ENCODE assay signal across 7 cellular contexts in genomic region chr3:49723301-49723630, GRCh38. TPM values are rescaled to one million over a fixed set of nuclear protein-coding genes. Genes with fewer than 3 reads are reported as not detected.
DNase-seq lines count a peak whose midpoint lies in the region; ATAC-seq, FAIRE-seq and TF ChIP-seq lines count a peak whose summit lies in the region.

No MANE protein-coding gene starts in this region.

- no peak overlapping the region for H2BK12ac ChIP-seq in H1 (ENCODE audit: low read depth, low read length)

- no peak for TF ChIP-seq RAD21 in H1 (IDR thresholded peaks at IDR 0.05 in 1 of 2, conservative IDR thresholded peaks at IDR 0.05 in 1 of 2; ENCODE audit: low read depth in 2 of 2, low read length in 2 of 2)

- no peak overlapping the region for H2BK15ac ChIP-seq in H1 (ENCODE audit: low read length)

- TF ChIP-seq EP300 in H1 (IDR thresholded peaks at IDR 0.05; ENCODE audit: borderline replicate concordance in 1 of 2, low read depth in 2 of 2, low read length in 2 of 2), result no peak

- H4K91ac ChIP-seq in H1 (replicated peaks; ENCODE audit: insufficient read length, low read length), result peak overlapping the region; percentile 64

- FAIRE-seq in GM12892 (lab: Jason Lieb, UNC), result no peak
- no peak for FAIRE-seq in H1 (lab: Jason Lieb, UNC)

- peaks cover 0 to 8% of the 10 kb centered on the region in 2 experiments; a peak in 1 of 4 replicates for H3K79me2 ChIP-seq in H1 (ENCODE audit: control insufficient read depth in 1 of 2, insufficient read depth in 2 of 2, low read length in 2 of 2)

- H3K4me1 Mint-ChIP-seq in activated CD8-positive, alpha-beta T cell treated with anti-CD3 and anti-CD28 coated beads for 36 hours (ENCODE audit: low read depth), result peaks cover 26% of the 10 kb centered on the region

- TF ChIP-seq POLR2A in GM12892 (IDR thresholded peaks at IDR 0.05; ENCODE audit: low read depth, low read length), result peak; percentile 51
- TF ChIP-seq POLR2A in NB4 (IDR thresholded peaks at IDR 0.05; ENCODE audit: extremely low read depth, insufficient read length), result no peak
- no peak for TF ChIP-seq POLR2A in H1 (IDR thresholded peaks at IDR 0.05; ENCODE audit: control extremely low read depth in 1 of 2, low read depth in 2 of 2, low read length in 2 of 2)

- POLR2A ChIA-PET in activated CD8-positive, alpha-beta T cell treated with anti-CD3 and anti-CD28 coated beads for 36 hours (lab: Charles Lee), result interaction anchor here (0.9 to 7.6 kb wide), 7 partner anchors 9 to 217 kb away, joined by 3 to 40 read pairs (median 4); partner anchors contain the start of gene RBM6
- POLR2A ChIA-PET in H1 (lab: Charles Lee; ENCODE audit: partially characterized antibody), result interaction anchor here (0.6 to 7.3 kb wide), 9 partner anchors 9 to 145 kb away, joined by 3 to 41 read pairs (median 4); partner anchors contain the start of gene IP6K1

- H3K9me3 ChIP-seq in H1 (ENCODE audit: insufficient read depth in 2 of 2, low read depth in 1 of 2, low read length in 1 of 2) (no peaks in the 10 kb centered on the region), mononuclear cell (ENCODE audit: low read depth, low read length) (no peaks in the 10 kb centered on the region)

- H3K27ac Mint-ChIP-seq in activated CD8-positive, alpha-beta T cell treated with anti-CD3 and anti-CD28 coated beads for 36 hours, result peak overlapping the region; percentile 97

- H3K9ac ChIP-seq in H1 (replicated peaks in 1 of 4; ENCODE audit: extremely low read depth in 1 of 4, low read depth in 3 of 4, low read length in 3 of 4), result peak overlapping the region; percentile 73 to 87 (median 80)

- TF ChIP-seq CTCF in NB4 (IDR thresholded peaks at IDR 0.05; ENCODE audit: low read depth, low read length) (no peak), H1 (IDR thresholded peaks at IDR 0.05; ENCODE audit: control extremely low read depth in 1 of 3, insufficient read depth in 1 of 3, low read depth in 1 of 3, low read length in 3 of 3) (no peak)
- no peak for TF ChIP-seq CTCF in activated CD8-positive, alpha-beta T cell treated with anti-CD3 and anti-CD28 coated beads for 36 hours (IDR thresholded peaks at IDR 0.05)

- no peak overlapping the region for H2AK5ac ChIP-seq in H1 (ENCODE audit: low read depth, low read length)

- H3K27me3 Mint-ChIP-seq in activated CD8-positive, alpha-beta T cell treated with anti-CD3 and anti-CD28 coated beads for 36 hours, result no peaks in the 10 kb centered on the region

- H4K5ac ChIP-seq in H1 (ENCODE audit: insufficient read length, low read depth, low read length), result no peak overlapping the region

- H3K36me3 Mint-ChIP-seq in activated CD8-positive, alpha-beta T cell treated with anti-CD3 and anti-CD28 coated beads for 36 hours (ENCODE audit: low read depth), result peaks cover 19% of the 10 kb centered on the region

- H3K56ac ChIP-seq in H1 (replicated peaks; ENCODE audit: insufficient read length, low read depth, low read length), result peak overlapping the region; percentile 50

- peaks cover 16% of the 10 kb centered on the region; the same call in 1 of the 2 replicates for H3K23me2 ChIP-seq in H1 (ENCODE audit: low read depth, low read length)

- H3K27me3 ChIP-seq in H1 (replicated peaks in 1 of 4; ENCODE audit: control insufficient read depth in 3 of 4, extremely low read depth in 1 of 4, insufficient read depth in 3 of 4, low read length in 3 of 4) (no peaks in the 10 kb centered on the region), mononuclear cell (ENCODE audit: insufficient read depth, low read length) (no peaks in the 10 kb centered on the region)

- H3K4me2 ChIP-seq in H1 (ENCODE audit: insufficient read depth in 1 of 2, low read depth in 2 of 2, low read length in 2 of 2), result peak overlapping the region; percentile 59 to 92

- peaks cover 10 to 20% (median 18%) of the 10 kb centered on the region in 4 experiments for H3K36me3 ChIP-seq in H1 (ENCODE audit: control insufficient read depth in 2 of 4, insufficient read depth in 4 of 4, low read length in 3 of 4)

- no peak overlapping the region for H2BK120ac ChIP-seq in H1 (replicated peaks; ENCODE audit: low read depth, low read length)

- H3K18ac ChIP-seq in H1 (ENCODE audit: extremely low read depth, low read length), result no peak overlapping the region

- no peak overlapping the region for H2BK20ac ChIP-seq in H1 (ENCODE audit: low read length)

- peak; percentile 11 for ATAC-seq in activated CD8-positive, alpha-beta T cell treated with anti-CD3 and anti-CD28 coated beads for 36 hours
- no peak for ATAC-seq in HG02571 (IDR thresholded peaks at IDR 0.05; ENCODE audit: unreplicated experiment)

- peak overlapping the region; percentile 92 for H3K4me3 Mint-ChIP-seq in activated CD8-positive, alpha-beta T cell treated with anti-CD3 and anti-CD28 coated beads for 36 hours

- CTCF ChIA-PET in activated CD8-positive, alpha-beta T cell treated with anti-CD3 and anti-CD28 coated beads for 36 hours (lab: Charles Lee), result interaction anchor here (1.3 to 1.4 kb wide), 3 partner anchors 21 to 183 kb away, joined by 5 read pairs; partner anchors contain the start of gene INKA1
- CTCF ChIA-PET in H1 (lab: Charles Lee; ENCODE audit: partially characterized antibody), result interaction anchor here (0.7 to 1.3 kb wide), 4 partner anchors 19 to 41 kb away, joined by 3 to 6 read pairs (median 4); no protein-coding TSS in a partner anchor

- no peak overlapping the region for H3K14ac ChIP-seq in H1 (ENCODE audit: insufficient read length)

- H2AFZ ChIP-seq in H1 (ENCODE audit: low read length), result no peak overlapping the region; the same call in 1 of the 2 replicates

- peaks cover 0 to 25% (median 13%) of the 10 kb centered on the region in 4 experiments; a peak in 6 of 7 replicates for H3K4me1 ChIP-seq in H1 (replicated peaks in 1 of 4; ENCODE audit: control insufficient read depth in 3 of 4, insufficient read depth in 4 of 4, low read length in 3 of 4)
- H3K4me1 ChIP-seq in mononuclear cell (ENCODE audit: insufficient read depth, low read length), result peaks cover 35% of the 10 kb centered on the region

- H4K8ac ChIP-seq in H1 (ENCODE audit: extremely low read depth, insufficient read depth, low read length), result peak overlapping the region; percentile 93

- DNase-seq in GM12892 (ENCODE audit: insufficient read length) (peak; percentile 59), NB4 (ENCODE audit: low read depth) (peak; percentile 58), H1 (ENCODE audit: low read depth in 1 of 2, low spot score in 2 of 2) (no peak)
- peak; percentile 80 for DNase-seq in activated CD8-positive, alpha-beta T cell treated with anti-CD3 and anti-CD28 coated beads for 36 hours
- DNase-seq in stimulated activated CD8-positive, alpha-beta memory T cell treated with anti-CD3 and anti-CD28 coated beads, Interleukin-7, amount 100 ng/mL, for 24 hours (ENCODE audit: low read depth), result peak; percentile 38

- H2BK5ac ChIP-seq in H1 (ENCODE audit: low read depth, low read length), result peak overlapping the region; percentile 44; the same call in 1 of the 2 replicates

- no peak overlapping the region for H3K23ac ChIP-seq in H1 (ENCODE audit: insufficient read length)

- H3K79me1 ChIP-seq in H1 (ENCODE audit: low read depth, low read length), result peaks cover 5% of the 10 kb centered on the region; the same call in 1 of the 2 replicates

- H3K4ac ChIP-seq in H1 (replicated peaks; ENCODE audit: insufficient read length, low read depth, low read length), result no peak overlapping the region

- 6% methylated on average over 16 of the region's 20 CpGs; no CpG with 5 or more reads in 1 of the 2 experiments for whole genome bisulfite sequencing in H1 (ENCODE audit: extremely low coverage in 1 of 2, insufficient coverage in 1 of 2, insufficient read length in 1 of 2, insufficient replicate concordance in 2 of 2, low coverage in 1 of 2, low lambda C conversion rate in 2 of 2, missing lambda C conversion rate in 1 of 2), 2 experiments

- H3K4me3 ChIP-seq in NB4 (ENCODE audit: low read depth, low read length) (peak overlapping the region; percentile 98), H1 (ENCODE audit: extremely low read depth in 1 of 4, insufficient read depth in 2 of 4, low read depth in 3 of 4, low read length in 4 of 4) (peak overlapping the region; percentile 70 to 97 (median 94)), mononuclear cell (ENCODE audit: low read length) (peak overlapping the region; percentile 91)

- intact Hi-C loops in activated CD8-positive, alpha-beta T cell treated with anti-CD3 and anti-CD28 coated beads for 36 hours (cut with micrococcal nuclease), result no loop called here

- H3K9me3 Mint-ChIP-seq in activated CD8-positive, alpha-beta T cell treated with anti-CD3 and anti-CD28 coated beads for 36 hours, result no peaks in the 10 kb centered on the region

- H4K20me1 ChIP-seq in H1 (replicated peaks in 1 of 2; ENCODE audit: control insufficient read depth in 1 of 2, insufficient read depth in 2 of 2, low read length in 2 of 2), result peaks cover 7 to 23% of the 10 kb centered on the region in 2 experiments

- H3K27ac ChIP-seq in H1 (ENCODE audit: low read depth, low read length), result peak overlapping the region; percentile 73; the same call in 1 of the 2 replicates

RNA-seq across cellular contexts. Expression of gene GMPPB, which starts 0.5 kb away (rescaled TPM):
- 14.0 TPM for polyA plus RNA-seq in GM12892 (2012; ENCODE audit: missing spikeins)
- 10 to 100 TPM; 34.7 to 35.2 TPM for total RNA-seq in activated CD8-positive, alpha-beta T cell treated with anti-CD3 and anti-CD28 coated beads for 36 hours
- 23.9 and 24.0 TPM in 2 replicates for total RNA-seq in H1 (2021; fragmentation: NEBNext Ultra II Directional; extraction: Animal tissue kit (Norgen Biotek cat#: 25700))
- 20.9 and 26.6 TPM in 2 replicates for polyA plus RNA-seq in H1 (2011; rRNA removed)
- polyA plus RNA-seq in H1 (2011; cell fraction: cytosol; rRNA removed), result 22.7 TPM
- polyA plus RNA-seq in H1 (2011; cell fraction: nucleus; rRNA removed), result 27.5 TPM
- 11.9 to 25.8 TPM (median 24.2 TPM) in 4 replicates for polyA plus RNA-seq in H1 (2012, experiment 1 of 2)
- 21.9 TPM for polyA plus RNA-seq in H1 (2012, experiment 2 of 2)
- 8.3 TPM for polyA plus RNA-seq in H1 (2013, experiment 1 of 2)
- 9.1 TPM for polyA plus RNA-seq in H1 (2013, experiment 2 of 2)
- 24.6 and 27.9 TPM in 2 replicates for polyA minus RNA-seq in H1 (2011; rRNA and poly(A)+ RNA removed)
- polyA minus RNA-seq in H1 (2011; cell fraction: cytosol; rRNA and poly(A)+ RNA removed), result 15.9 TPM
- 27.7 TPM for polyA minus RNA-seq in H1 (2011; cell fraction: nucleus; rRNA and poly(A)+ RNA removed)
- total RNA-seq in mononuclear cell, result 13.3 TPM

RNA-seq across cellular contexts. Expression of gene AMIGO3, which starts 3.8 kb away (rescaled TPM):
- polyA plus RNA-seq in GM12892 (2012; ENCODE audit: missing spikeins), result 0.53 TPM
- under 1 TPM in 1 of 2 experiments, not detected in 1; 0.23 TPM for total RNA-seq in activated CD8-positive, alpha-beta T cell treated with anti-CD3 and anti-CD28 coated beads for 36 hours
- 1.6 and 2.9 TPM in 2 replicates for total RNA-seq in H1 (2021; fragmentation: NEBNext Ultra II Directional; extraction: Animal tissue kit (Norgen Biotek cat#: 25700))
- polyA plus RNA-seq in H1 (2011; rRNA removed), result 8.8 and 13.1 TPM in 2 replicates
- polyA plus RNA-seq in H1 (2011; cell fraction: cytosol; rRNA removed), result 5.9 TPM
- polyA plus RNA-seq in H1 (2011; cell fraction: nucleus; rRNA removed), result 7.3 TPM
- 3.7 to 6.4 TPM (median 6.0 TPM) in 4 replicates for polyA plus RNA-seq in H1 (2012, experiment 1 of 2)
- polyA plus RNA-seq in H1 (2012, experiment 2 of 2), result 5.3 TPM
- polyA plus RNA-seq in H1 (2013, experiment 1 of 2), result 7.9 TPM
- 7.7 TPM for polyA plus RNA-seq in H1 (2013, experiment 2 of 2)
- polyA minus RNA-seq in H1 (2011; rRNA and poly(A)+ RNA removed), result 3.1 and 3.4 TPM in 2 replicates
- polyA minus RNA-seq in H1 (2011; cell fraction: cytosol; rRNA and poly(A)+ RNA removed), result 8.0 TPM
- 14.2 TPM for polyA minus RNA-seq in H1 (2011; cell fraction: nucleus; rRNA and poly(A)+ RNA removed)
- total RNA-seq in mononuclear cell, result 3.8 TPM

RNA-seq across cellular contexts. Expression of gene RNF123, which starts 33.9 kb away (rescaled TPM):
- 6.4 TPM for polyA plus RNA-seq in GM12892 (2012; ENCODE audit: missing spikeins)
- 10 to 100 TPM; 22.0 to 31.7 TPM for total RNA-seq in activated CD8-positive, alpha-beta T cell treated with anti-CD3 and anti-CD28 coated beads for 36 hours
- 30.5 and 34.2 TPM in 2 replicates for total RNA-seq in H1 (2021; fragmentation: NEBNext Ultra II Directional; extraction: Animal tissue kit (Norgen Biotek cat#: 25700))
- 57.7 and 71.5 TPM in 2 replicates for polyA plus RNA-seq in H1 (2011; rRNA removed)
- 42.3 TPM for polyA plus RNA-seq in H1 (2011; cell fraction: cytosol; rRNA removed)
- 154 TPM for polyA plus RNA-seq in H1 (2011; cell fraction: nucleus; rRNA removed)
- 14.4 to 33.7 TPM (median 28.7 TPM) in 4 replicates for polyA plus RNA-seq in H1 (2012, experiment 1 of 2)
- 25.2 TPM for polyA plus RNA-seq in H1 (2012, experiment 2 of 2)
- 25.4 TPM for polyA plus RNA-seq in H1 (2013, experiment 1 of 2)
- polyA plus RNA-seq in H1 (2013, experiment 2 of 2), result 26.8 TPM
- polyA minus RNA-seq in H1 (2011; rRNA and poly(A)+ RNA removed), result 49.8 TPM in 2 replicates
- 26.6 TPM for polyA minus RNA-seq in H1 (2011; cell fraction: cytosol; rRNA and poly(A)+ RNA removed)
- polyA minus RNA-seq in H1 (2011; cell fraction: nucleus; rRNA and poly(A)+ RNA removed), result 51.9 TPM
- total RNA-seq in mononuclear cell, result 6.2 TPM

RNA-seq across cellular contexts. Expression of gene MST1, which starts 34.0 kb away (rescaled TPM):
- polyA plus RNA-seq in GM12892 (2012; ENCODE audit: missing spikeins), result 14.4 TPM
- 10 to 100 TPM in 1 of 2 experiments, 1 to 10 TPM in 1; 9.6 to 11.8 TPM for total RNA-seq in activated CD8-positive, alpha-beta T cell treated with anti-CD3 and anti-CD28 coated beads for 36 hours
- 6.2 and 8.5 TPM in 2 replicates for total RNA-seq in H1 (2021; fragmentation: NEBNext Ultra II Directional; extraction: Animal tissue kit (Norgen Biotek cat#: 25700))
- 9.5 and 14.2 TPM in 2 replicates for polyA plus RNA-seq in H1 (2011; rRNA removed)
- polyA plus RNA-seq in H1 (2011; cell fraction: cytosol; rRNA removed), result 13.9 TPM
- polyA plus RNA-seq in H1 (2011; cell fraction: nucleus; rRNA removed), result 85.9 TPM
- polyA plus RNA-seq in H1 (2012, experiment 1 of 2), result 9.0 to 11.8 TPM (median 9.3 TPM) in 4 replicates
- 4.6 TPM for polyA plus RNA-seq in H1 (2012, experiment 2 of 2)
- polyA plus RNA-seq in H1 (2013, experiment 1 of 2), result 8.6 TPM
- 7.0 TPM for polyA plus RNA-seq in H1 (2013, experiment 2 of 2)
- 6.0 and 7.3 TPM in 2 replicates for polyA minus RNA-seq in H1 (2011; rRNA and poly(A)+ RNA removed)
- polyA minus RNA-seq in H1 (2011; cell fraction: cytosol; rRNA and poly(A)+ RNA removed), result 13.4 TPM
- polyA minus RNA-seq in H1 (2011; cell fraction: nucleus; rRNA and poly(A)+ RNA removed), result 23.3 TPM
- total RNA-seq in mononuclear cell, result 2.1 TPM

RNA-seq across cellular contexts. Expression of gene APEH, which starts 49.1 kb away (rescaled TPM):
- 70.3 TPM for polyA plus RNA-seq in GM12892 (2012; ENCODE audit: missing spikeins)
- total RNA-seq in activated CD8-positive, alpha-beta T cell treated with anti-CD3 and anti-CD28 coated beads for 36 hours, result 100 to 1,000 TPM; 165 to 166 TPM
- 222 and 236 TPM in 2 replicates for total RNA-seq in H1 (2021; fragmentation: NEBNext Ultra II Directional; extraction: Animal tissue kit (Norgen Biotek cat#: 25700))
- polyA plus RNA-seq in H1 (2011; rRNA removed), result 260 and 275 TPM in 2 replicates
- 237 TPM for polyA plus RNA-seq in H1 (2011; cell fraction: cytosol; rRNA removed)
- 509 TPM for polyA plus RNA-seq in H1 (2011; cell fraction: nucleus; rRNA removed)
- 188 to 293 TPM (median 261 TPM) in 4 replicates for polyA plus RNA-seq in H1 (2012, experiment 1 of 2)
- polyA plus RNA-seq in H1 (2012, experiment 2 of 2), result 246 TPM
- 99.8 TPM for polyA plus RNA-seq in H1 (2013, experiment 1 of 2)
- polyA plus RNA-seq in H1 (2013, experiment 2 of 2), result 92.7 TPM
- polyA minus RNA-seq in H1 (2011; rRNA and poly(A)+ RNA removed), result 303 and 366 TPM in 2 replicates
- polyA minus RNA-seq in H1 (2011; cell fraction: cytosol; rRNA and poly(A)+ RNA removed), result 156 TPM
- 198 TPM for polyA minus RNA-seq in H1 (2011; cell fraction: nucleus; rRNA and poly(A)+ RNA removed)
- total RNA-seq in mononuclear cell, result 30.7 TPM

Comparison
In these comparisons a context has a peak if more than half of its experiments do, and no peak if none do; other contexts are left out.
1. DNase-seq: peak in GM12892 (single experiment), NB4 (single experiment), activated CD8-positive, alpha-beta T cell treated with anti-CD3 and anti-CD28 coated beads for 36 hours (single experiment) and stimulated activated CD8-positive, alpha-beta memory T cell treated with anti-CD3 and anti-CD28 coated beads, Interleukin-7, amount 100 ng/mL, for 24 hours (single experiment); none in H1 (0 of 2).
2. Peak in every context shown above with its lines, with median percentiles within 50 percentile points of each other: H3K4me3 ChIP-seq.